9 cellular contexts compared by ENCODE assay signal in the genomic region with DNA sequence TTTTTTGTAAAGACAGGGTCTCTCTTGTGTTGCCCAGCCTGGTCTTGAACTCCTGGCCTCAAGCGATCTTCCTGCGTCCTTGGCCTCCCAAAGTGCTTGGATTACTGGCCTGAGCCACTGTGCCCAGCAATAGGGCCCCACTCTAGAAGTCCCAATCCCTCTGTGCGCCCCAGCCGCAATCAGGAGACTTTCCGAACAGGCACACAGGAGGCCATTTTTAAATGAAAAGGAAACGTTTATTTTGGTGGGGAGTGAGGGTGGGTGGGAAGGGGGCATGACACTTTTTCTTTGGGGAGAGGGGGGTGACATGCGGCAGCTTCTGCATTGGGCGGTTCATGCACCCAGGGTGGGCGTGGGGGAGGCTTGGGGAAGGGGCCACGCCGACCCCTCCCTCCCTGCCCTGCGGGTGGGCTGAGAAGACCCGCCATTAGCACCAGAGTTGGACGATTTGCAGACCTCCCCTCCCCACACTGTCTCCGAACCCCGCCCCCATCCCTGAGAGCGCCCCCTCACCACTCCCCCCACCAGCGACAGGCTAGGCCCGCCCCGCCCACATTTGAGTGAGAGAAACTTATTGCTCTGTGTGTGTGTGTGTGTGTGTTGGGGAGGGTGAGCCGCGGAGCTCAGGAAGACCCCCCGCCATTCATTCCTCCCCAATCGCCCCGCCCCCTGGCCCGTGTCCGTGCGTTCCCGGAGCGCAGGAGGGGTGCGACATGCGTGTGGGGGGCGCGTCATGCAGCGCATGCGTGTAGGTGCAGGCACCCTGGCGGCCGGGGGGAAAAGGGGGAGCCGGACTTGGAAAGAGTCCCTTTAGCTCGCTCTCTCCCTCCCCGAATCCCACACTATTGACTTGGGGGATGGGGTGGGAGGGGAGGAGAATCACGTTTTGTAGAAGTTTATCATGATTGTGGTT. TPM values are rescaled to one million over a fixed set of nuclear protein-coding genes. Genes with fewer than 3 reads are reported as not detected.
A peak's percentile ranks its signal among the peaks of the same experiment; 100 is the strongest.
DNase-seq lines count a peak whose midpoint lies in the region; ATAC-seq and TF ChIP-seq lines count a peak whose summit lies in the region.
"Had no signal": no experiment of that assay in that cellular context is flagged by ENCODE, and none has a peak within 500 bp of the region (broad histone marks: within the 10 kb centered on the region; RNA-seq: fewer than 3 reads in every experiment).

No MANE protein-coding gene starts in this region.

- DNase-seq in COLO668 (lab: John Stamatoyannopoulos, UW; ENCODE audit: unreplicated experiment) (peak; percentile 14), SK-N-MC (ENCODE audit: low read depth, low spot score) (no peak), left colon (no peak), RWPE1 (ENCODE audit: low spot score) (no peak)

- H3K4me3 Mint-ChIP-seq in activated T-helper 17 cell treated with anti-CD3 and anti-CD28 coated beads, Interleukin-2, amount 50 U/mL, for 72 hours, result no peak overlapping the region

- no peaks in the 10 kb centered on the region for H3K9me3 Mint-ChIP-seq in activated T-helper 17 cell treated with anti-CD3 and anti-CD28 coated beads, Interleukin-2, amount 50 U/mL, for 72 hours

- H3K27ac ChIP-seq in HUES48 (ENCODE audit: low read depth, low read length) (peak overlapping the region; percentile 87), SK-N-MC (no peak overlapping the region), RWPE1 (no peak overlapping the region)

- intact Hi-C loops in left colon (cut with DNase I, micrococcal nuclease), result no loop called here

- ATAC-seq in left colon (peak; percentile 25), HG03354 (IDR thresholded peaks at IDR 0.05; ENCODE audit: poor library complexity, severe bottlenecking, unreplicated experiment) (no peak), HG03039 (IDR thresholded peaks at IDR 0.05; ENCODE audit: unreplicated experiment) (no peak)
- ATAC-seq in activated T-helper 17 cell treated with anti-CD3 and anti-CD28 coated beads, Interleukin-2, amount 50 U/mL, for 72 hours (replicated peaks), result no peak

- H3K36me3 Mint-ChIP-seq in activated T-helper 17 cell treated with anti-CD3 and anti-CD28 coated beads, Interleukin-2, amount 50 U/mL, for 72 hours (ENCODE audit: low read depth), result peaks cover 11% of the 10 kb centered on the region

- H3K36me3 ChIP-seq in HUES48 (ENCODE audit: control insufficient read depth, insufficient read depth, low read length), result no peaks in the 10 kb centered on the region
- no peaks in the 10 kb centered on the region for H3K36me3 ChIP-seq in SK-N-MC (ENCODE audit: insufficient read depth, low read length)

- H3K27ac Mint-ChIP-seq in activated T-helper 17 cell treated with anti-CD3 and anti-CD28 coated beads, Interleukin-2, amount 50 U/mL, for 72 hours, result no peak overlapping the region

- peaks cover 6% of the 10 kb centered on the region for H3K4me1 Mint-ChIP-seq in activated T-helper 17 cell treated with anti-CD3 and anti-CD28 coated beads, Interleukin-2, amount 50 U/mL, for 72 hours

- POLR2A ChIA-PET in RWPE1 (lab: Yijun Ruan, JAX; ENCODE audit: low non-redundant PET), result no interaction called here

- CTCF ChIA-PET in RWPE1 (lab: Yijun Ruan, JAX), result interaction anchor here (0.6 to 1.4 kb wide), 5 partner anchors 8 to 53 kb away, joined by 3 to 5 read pairs (median 4); no protein-coding TSS in a partner anchor

- H3K9ac ChIP-seq in HUES48 (ENCODE audit: low read depth, low read length) (peak overlapping the region; percentile 30), SK-N-MC (ENCODE audit: insufficient read length) (no peak overlapping the region)

- peaks cover 5% of the 10 kb centered on the region; the same call in 1 of the 2 replicates for H3K27me3 ChIP-seq in HUES48 (ENCODE audit: control insufficient read depth, insufficient read depth, low read length)

- peaks cover 5% of the 10 kb centered on the region for H3K4me1 ChIP-seq in HUES48 (ENCODE audit: control insufficient read depth, insufficient read depth, low read length)

- H3K27me3 Mint-ChIP-seq in activated T-helper 17 cell treated with anti-CD3 and anti-CD28 coated beads, Interleukin-2, amount 50 U/mL, for 72 hours, result peaks cover 59% of the 10 kb centered on the region

- no peak for TF ChIP-seq CTCF in RWPE1 (conservative IDR thresholded peaks at IDR 0.05; ENCODE audit: low read depth)

- peaks cover 5% of the 10 kb centered on the region for H3K9me3 ChIP-seq in HUES48 (ENCODE audit: control insufficient read depth, insufficient read depth, low read length)
- H3K9me3 ChIP-seq in SK-N-MC (ENCODE audit: low read depth, low read length), result no peaks in the 10 kb centered on the region

- H3K4me3 ChIP-seq in HUES48 (ENCODE audit: low read depth, low read length) (peak overlapping the region; percentile 67), SK-N-MC (peak overlapping the region; percentile 64)

RNA-seq across cellular contexts. Expression of a gene that starts 17.2 kb away (rescaled TPM):
- 1 to 10 TPM in 1 of 2 donors, under 1 TPM in 1; 0.76 to 1.3 TPM for total RNA-seq in left colon
- 10 to 100 TPM; 12.8 to 18.8 TPM for total RNA-seq in activated T-helper 17 cell treated with anti-CD3 and anti-CD28 coated beads, Interleukin-2, amount 50 U/mL, for 72 hours
- total RNA-seq: fibroblast of villous mesenchyme had no signal

RNA-seq across cellular contexts. Expression of a gene that starts 53.5 kb away (rescaled TPM):
- 1 to 10 TPM in 1 of 2 donors, under 1 TPM in 1; 0.55 to 1.1 TPM for total RNA-seq in left colon
- 10 to 100 TPM; 54.6 to 86.0 TPM for total RNA-seq in activated T-helper 17 cell treated with anti-CD3 and anti-CD28 coated beads, Interleukin-2, amount 50 U/mL, for 72 hours

Comparison
In these comparisons a context has a peak if more than half of its experiments do, and no peak if none do; other contexts are left out.
1. RNA of a gene that starts 17.2 kb away (total RNA-seq): 12.8 to 18.8 TPM in activated T-helper 17 cell treated with anti-CD3 and anti-CD28 coated beads, Interleukin-2, amount 50 U/mL, for 72 hours; 0.76 to 1.3 TPM in left colon; every median in the first group is over 4 times any median in the second.
2. RNA of a gene that starts 53.5 kb away (total RNA-seq): 54.6 to 86.0 TPM in activated T-helper 17 cell treated with anti-CD3 and anti-CD28 coated beads, Interleukin-2, amount 50 U/mL, for 72 hours; 0.55 to 1.1 TPM in left colon; every median in the first group is over 10 times any median in the second.